In genomic region chr19:17328517-17329060, GRCh38 we compare ENCODE assay signal across 9 cellular contexts. TPM values are rescaled to one million over a fixed set of nuclear protein-coding genes. Genes with fewer than 3 reads are reported as not detected.
A peak's percentile ranks its signal among the peaks of the same experiment; 100 is the strongest.
DNase-seq lines count a peak whose midpoint lies in the region; ATAC-seq and TF ChIP-seq lines count a peak whose summit lies in the region.
"Had no signal": no experiment of that assay in that cellular context is flagged by ENCODE, and none has a peak within 500 bp of the region (broad histone marks: within the 10 kb centered on the region; RNA-seq: fewer than 3 reads in every experiment).

No MANE protein-coding gene starts in this region.

- no peaks in the 10 kb centered on the region for H4K20me1 ChIP-seq in osteoblast (ENCODE audit: insufficient read depth, low read length)

- H3K9me3 Mint-ChIP-seq in effector memory CD8-positive, alpha-beta T cell, result no peaks in the 10 kb centered on the region

- ATAC-seq in RWPE2 (ENCODE audit: low read depth), result no peak
- peak; percentile 45 for ATAC-seq in effector memory CD8-positive, alpha-beta T cell (replicated peaks)
- no peak for ATAC-seq in HG03378 (IDR thresholded peaks at IDR 0.05; ENCODE audit: unreplicated experiment)

- H3K79me2 ChIP-seq in osteoblast (ENCODE audit: insufficient read depth, low read length), result no peaks in the 10 kb centered on the region

- H3K36me3 ChIP-seq in RWPE2 (ENCODE audit: low read depth) (peaks cover 6% of the 10 kb centered on the region), osteoblast (ENCODE audit: insufficient read depth, low read length) (no peaks in the 10 kb centered on the region), brain microvascular endothelial cell (replicated peaks) (peaks cover 4% of the 10 kb centered on the region)

- H3K27ac ChIP-seq in RWPE2 (ENCODE audit: poor library complexity, severe bottlenecking) (no peak overlapping the region), osteoblast (ENCODE audit: low read depth, low read length) (no peak overlapping the region), brain microvascular endothelial cell (no peak overlapping the region)

- H3K9me3 ChIP-seq in RWPE2 (ENCODE audit: severe bottlenecking), result no peaks in the 10 kb centered on the region
- no peaks in the 10 kb centered on the region for H3K9me3 ChIP-seq in osteoblast (ENCODE audit: low read depth, low read length)

- TF ChIP-seq CTCF in GM12864 (IDR thresholded peaks at IDR 0.05; ENCODE audit: low read depth, low read length, missing control alignments) (no peak), RWPE2 (IDR thresholded peaks at IDR 0.05; ENCODE audit: poor library complexity, severe bottlenecking) (no peak), osteoblast (IDR thresholded peaks at IDR 0.05; ENCODE audit: extremely low read depth, low read depth, low read length) (no peak), brain microvascular endothelial cell (IDR thresholded peaks at IDR 0.05; ENCODE audit: low read depth, low read length, missing control alignments) (no peak)

- in situ Hi-C loops in brain microvascular endothelial cell (cut with HindIII; ENCODE audit: low pct_ligation_motif_present, low sequenced_read_pairs), result no loop called here

- H3K36me3 Mint-ChIP-seq in effector memory CD8-positive, alpha-beta T cell (ENCODE audit: insufficient read depth), result no peaks in the 10 kb centered on the region

- DNase-seq in GM12864 (ENCODE audit: low read depth) (no peak), RWPE2 (ENCODE audit: low spot score) (no peak), osteoblast (ENCODE audit: insufficient read length, low spot score, missing footprints) (peak; percentile 76), NCI-H1436 (lab: John Stamatoyannopoulos, UW) (no peak), brain microvascular endothelial cell (no peak), A172 (ENCODE audit: low spot score) (no peak)
- DNase-seq in effector memory CD8-positive, alpha-beta T cell, result no peak
- DNase-seq: kidney had no signal

- H3K4me3 ChIP-seq in GM12864 (ENCODE audit: low read depth, low read length) (peak overlapping the region; percentile 11), RWPE2 (ENCODE audit: severe bottlenecking) (peak overlapping the region; percentile 29), osteoblast (ENCODE audit: insufficient read depth, low read length) (no peak overlapping the region), brain microvascular endothelial cell (ENCODE audit: low read depth, low read length) (no peak overlapping the region)

- H2AFZ ChIP-seq in osteoblast (ENCODE audit: low read length), result no peak overlapping the region

- no peak overlapping the region for H3K27ac Mint-ChIP-seq in effector memory CD8-positive, alpha-beta T cell

- H3K4me3 Mint-ChIP-seq in effector memory CD8-positive, alpha-beta T cell, result peak overlapping the region; percentile 76 to 83

- H3K4me1 ChIP-seq in RWPE2 (ENCODE audit: insufficient read depth, poor library complexity, severe bottlenecking) (peaks cover 13% of the 10 kb centered on the region), osteoblast (ENCODE audit: insufficient read depth, low read length) (peaks cover 9% of the 10 kb centered on the region)

- no peak overlapping the region for H3K4me2 ChIP-seq in osteoblast (ENCODE audit: insufficient read depth, low read length)

- H3K4me1 Mint-ChIP-seq in effector memory CD8-positive, alpha-beta T cell (ENCODE audit: low read depth in 2 of 2), result peaks cover 10 to 12% of the 10 kb centered on the region in 2 donors

- no peaks in the 10 kb centered on the region for H3K27me3 Mint-ChIP-seq in effector memory CD8-positive, alpha-beta T cell

- H3K27me3 ChIP-seq in RWPE2 (ENCODE audit: insufficient read depth, poor library complexity, severe bottlenecking) (no peaks in the 10 kb centered on the region), osteoblast (ENCODE audit: insufficient read depth, low read length) (no peaks in the 10 kb centered on the region), brain microvascular endothelial cell (replicated peaks) (no peaks in the 10 kb centered on the region)

RNA-seq across cellular contexts. Expression of gene ANO8, which starts 6.1 kb away (rescaled TPM):
- total RNA-seq in osteoblast, result 5.1 and 7.4 TPM in 2 replicates
- total RNA-seq in A172 (2014; rRNA removed; shearing (Covaris generic)), result 4.2 and 5.1 TPM in 2 replicates

RNA-seq across cellular contexts. Expression of gene GTPBP3, which starts 8.8 kb away (rescaled TPM):
- total RNA-seq in osteoblast, result 10.9 and 14.7 TPM in 2 replicates
- total RNA-seq in A172 (2014; rRNA removed; shearing (Covaris generic)), result 21.5 and 24.0 TPM in 2 replicates

RNA-seq across cellular contexts. Expression of gene DDA1, which starts 19.2 kb away (rescaled TPM):
- 8.5 and 11.6 TPM in 2 replicates for total RNA-seq in osteoblast
- total RNA-seq in A172 (2014; rRNA removed; shearing (Covaris generic)), result 89.1 and 104 TPM in 2 replicates

RNA-seq across cellular contexts. Expression of gene MRPL34, which starts 22.9 kb away (rescaled TPM):
- total RNA-seq in osteoblast, result 21.8 and 40.5 TPM in 2 replicates
- 79.1 and 183 TPM in 2 replicates for total RNA-seq in A172 (2014; rRNA removed; shearing (Covaris generic))

RNA-seq across cellular contexts. Expression of gene ABHD8, which starts 25.4 kb away (rescaled TPM):
- 12.7 and 14.8 TPM in 2 replicates for total RNA-seq in osteoblast
- total RNA-seq in A172 (2014; rRNA removed; shearing (Covaris generic)), result 20.7 and 31.1 TPM in 2 replicates

Comparison
In these comparisons a context has a peak if more than half of its experiments do, and no peak if none do; other contexts are left out.
1. H3K4me3 ChIP-seq: peak in GM12864 (single experiment) and RWPE2 (single experiment); none in osteoblast (single experiment) and brain microvascular endothelial cell (single experiment).